In genomic region chr1:225892307-225892706, GRCh38 we compare ENCODE assay signal across 20 cellular contexts. TPM values are rescaled to one million over a fixed set of nuclear protein-coding genes. Genes with fewer than 3 reads are reported as not detected.
A peak's percentile ranks its signal among the peaks of the same experiment; 100 is the strongest.
DNase-seq lines count a peak whose midpoint lies in the region; ATAC-seq and TF ChIP-seq lines count a peak whose summit lies in the region.
"Had no signal": no experiment of that assay in that cellular context is flagged by ENCODE, and none has a peak within 500 bp of the region (broad histone marks: within the 10 kb centered on the region; RNA-seq: fewer than 3 reads in every experiment).

No MANE protein-coding gene starts in this region.

- H3K4me1 ChIP-seq in mucosa of descending colon (ENCODE audit: low read depth), result peaks cover 27% of the 10 kb centered on the region
- peaks cover 7 to 52% (median 20%) of the 10 kb centered on the region in 4 donors for H3K4me1 ChIP-seq in transverse colon

- intact Hi-C loops in CD14-positive monocyte (cut with micrococcal nuclease) (no loop called here), mucosa of descending colon (cut with DNase I, micrococcal nuclease) (no loop called here), transverse colon (cut with DNase I; ENCODE audit: low total_unique reads) (no loop called here)

- no peak for ATAC-seq in WTC11
- ATAC-seq in mucosa of descending colon, result no peak
- no peak for ATAC-seq in HG03342 (IDR thresholded peaks at IDR 0.05; ENCODE audit: unreplicated experiment)
- ATAC-seq: CD8-positive, alpha-beta T cell; GM12878 had no signal

- no peak for TF ChIP-seq EP300 in transverse colon (IDR thresholded peaks at IDR 0.05; ENCODE audit: low read depth)

- TF ChIP-seq POLR2A in transverse colon (IDR thresholded peaks at IDR 0.05), result no peak

- H3K27me3 Mint-ChIP-seq in CD14-positive monocyte (ENCODE audit: low read depth in 3 of 3), result peaks cover 1 to 8% (median 6%) of the 10 kb centered on the region in 3 donors
- H3K27me3 Mint-ChIP-seq in WTC11 (ENCODE audit: low read depth), result no peaks in the 10 kb centered on the region

- in situ Hi-C loops in transverse colon (cut with MboI; ENCODE audit: low pct_ligation_motif_present in 1 of 4, low pct_unique_long_range_greater_than_20kb in 1 of 4, low sequenced_read_pairs in 3 of 4), result no loop called here

- POLR2A ChIA-PET in WTC11 (lab: Charles Lee), result no interaction called here

- H3K27ac ChIP-seq in transverse colon, result peak overlapping the region; percentile 79 to 98 (median 90)
- H3K27ac ChIP-seq: BLaER1 had no signal

- H3K9me3 ChIP-seq in mucosa of descending colon, result no peaks in the 10 kb centered on the region
- no peaks in the 10 kb centered on the region for H3K9me3 ChIP-seq in transverse colon
- H3K9me3 ChIP-seq: BLaER1 had no signal

- WGBS in transverse colon (ENCODE audit: low coverage in 1 of 2), 2 donors, result 75 to 93% methylated on average over 5 to 6 of the region's 6 CpGs

- H3K27ac Mint-ChIP-seq in CD14-positive monocyte (no peak overlapping the region), WTC11 (no peak overlapping the region)
- H3K27ac Mint-ChIP-seq: CD8-positive, alpha-beta T cell had no signal

- peak; percentile 15 for DNase-seq in CD14-positive monocyte (ENCODE audit: low spot score)
- DNase-seq in WTC11 (ENCODE audit: low spot score), result no peak
- peak in 2 of 3 donors; percentile 18 to 32 for DNase-seq in mucosa of descending colon
- no peak for DNase-seq in transverse colon
- DNase-seq in islet precursor cell, result no peak
- no peak for DNase-seq in GM19238 (ENCODE audit: insufficient read length, low spot score)
- DNase-seq: 8988T; CD8-positive, alpha-beta T cell; DMS 273 treated with DMSO at 0.1 percent for 48 hours; DMS53; DND-41; EL; H9 had no signal

- H3K4me3 ChIP-seq in mucosa of descending colon (no peak overlapping the region), transverse colon (no peak overlapping the region)
- H3K4me3 ChIP-seq: BLaER1, GM12878 had no signal

- H3K9me3 Mint-ChIP-seq in CD14-positive monocyte (no peaks in the 10 kb centered on the region), WTC11 (no peaks in the 10 kb centered on the region)
- H3K9me3 Mint-ChIP-seq: CD8-positive, alpha-beta T cell; H9 had no signal

- CTCF ChIA-PET in WTC11 (lab: Charles Lee), result interaction anchor here (2.3 kb wide), 1 partner anchor 10 kb away, joined by 10 read pairs; the partner anchor contains the start of gene TMEM63A

- TF ChIP-seq CTCF in CD14-positive monocyte (IDR thresholded peaks at IDR 0.05), result no peak
- TF ChIP-seq CTCF in WTC11 (IDR thresholded peaks at IDR 0.05), result no peak
- TF ChIP-seq CTCF in mucosa of descending colon (IDR thresholded peaks at IDR 0.05), result no peak
- TF ChIP-seq CTCF in transverse colon (IDR thresholded peaks at IDR 0.05), result no peak

- H3K36me3 ChIP-seq in mucosa of descending colon (ENCODE audit: low read depth) (no peaks in the 10 kb centered on the region), transverse colon (no peaks in the 10 kb centered on the region)
- H3K36me3 ChIP-seq: BLaER1 had no signal

- no peak overlapping the region for H3K4me3 Mint-ChIP-seq in CD14-positive monocyte
- no peak overlapping the region for H3K4me3 Mint-ChIP-seq in WTC11
- H3K4me3 Mint-ChIP-seq: CD8-positive, alpha-beta T cell; H9 had no signal

- H3K4me1 Mint-ChIP-seq in CD14-positive monocyte (peaks cover 6% of the 10 kb centered on the region), WTC11 (peaks cover 41% of the 10 kb centered on the region)

- no peaks in the 10 kb centered on the region for H3K27me3 ChIP-seq in transverse colon

- H3K36me3 Mint-ChIP-seq in CD14-positive monocyte (no peaks in the 10 kb centered on the region), WTC11 (no peaks in the 10 kb centered on the region)
- H3K36me3 Mint-ChIP-seq: CD8-positive, alpha-beta T cell had no signal

TF ChIP-seq in WTC11, 78 proteins besides CTCF, POLR2A, EP300 and RAD21:
- TF ChIP-seq ZNF121 (CRISPR knock-in tag; IDR thresholded peaks at IDR 0.05), result peak; percentile 33; the same call in 1 of the 2 replicates
- no peak for TF ChIP-seq USF2 (CRISPR knock-in tag; IDR thresholded peaks at IDR 0.05)

RNA-seq across cellular contexts. Expression of gene LEFTY1, which starts 3.4 kb away (rescaled TPM):
- polyA plus RNA-seq in CD14-positive monocyte, result not detected
- 47.0 to 52.9 TPM (median 49.0 TPM) in 3 replicates for total RNA-seq in WTC11 (2021)
- 100 to 1,000 TPM in 1 of 3 donors, 10 to 100 TPM in 2; 27.3 to 199 (median 60.3) TPM for total RNA-seq in mucosa of descending colon
- total RNA-seq in transverse colon, result 100 to 1,000 TPM in 3 of 4 donors, 10 to 100 TPM in 1; 86.0 to 320 (median 214) TPM
- total RNA-seq: A673; CD8-positive, alpha-beta T cell; G401 had no signal

RNA-seq across cellular contexts. Expression of gene TMEM63A, which starts 10.1 kb away (rescaled TPM):
- polyA plus RNA-seq in CD14-positive monocyte, result 1 to 10 TPM; 3.0 to 5.8 TPM
- total RNA-seq in WTC11 (2021) (61.1 to 91.7 TPM (median 69.3 TPM) in 3 replicates), mucosa of descending colon (100 to 1,000 TPM; 115 to 192 (median 147) TPM), transverse colon (100 to 1,000 TPM; 104 to 256 (median 180) TPM)

RNA-seq across cellular contexts. Expression of gene PYCR2, which starts 31.7 kb away (rescaled TPM):
- 10 to 100 TPM; 21.4 to 26.6 TPM for polyA plus RNA-seq in CD14-positive monocyte
- total RNA-seq in WTC11 (2021), result 81.5 to 90.3 TPM (median 86.0 TPM) in 3 replicates
- total RNA-seq in mucosa of descending colon, result 10 to 100 TPM; 33.0 to 43.6 (median 38.3) TPM
- 10 to 100 TPM; 26.5 to 40.6 (median 32.2) TPM for total RNA-seq in transverse colon

RNA-seq across cellular contexts. Expression of gene LEFTY2, which starts 48.7 kb away (rescaled TPM):
- polyA plus RNA-seq in CD14-positive monocyte, result not detected
- total RNA-seq in WTC11 (2021) (13.9 to 15.5 TPM (median 14.0 TPM) in 3 replicates), mucosa of descending colon (under 1 TPM; 0.32 to 0.77 (median 0.35) TPM), transverse colon (10 to 100 TPM in 2 of 4 donors, under 1 TPM in 1, not detected in 1; 0.55 to 28.7 (median 24.5) TPM)
- total RNA-seq: A673; CD8-positive, alpha-beta T cell; G401; GM12878; HT-29 had no signal
- polyA plus RNA-seq: AG04450, GM12878 had no signal

Comparison
In these comparisons a context has a peak if more than half of its experiments do, and no peak if none do; other contexts are left out.
1. DNase-seq: peak in CD14-positive monocyte (single experiment) and mucosa of descending colon (2 of 3); none in WTC11 (single experiment), transverse colon (single experiment), islet precursor cell (single experiment) and GM19238 (single experiment).